In genomic region chr9:114911167-114911821, GRCh38 we compare ENCODE assay signal across 8 cellular contexts. TPM values are rescaled to one million over a fixed set of nuclear protein-coding genes. Genes with fewer than 3 reads are reported as not detected.
DNase-seq lines count a peak whose midpoint lies in the region; ATAC-seq, FAIRE-seq and TF ChIP-seq lines count a peak whose summit lies in the region.

No MANE protein-coding gene starts in this region.

- intact Hi-C loops in sigmoid colon (cut with DNase I) = loop anchor here (5.0 kb wide), 2 partner anchors 174 to 229 kb away; partner anchors contain the start of gene TEX48

- DNase-seq in SIG-M5 treated with dmso at 0.1 percent for 504 hours (lab: John Stamatoyannopoulos, UW; ENCODE audit: unreplicated experiment) = peak; percentile 15
- DNase-seq in SIG-M5 (lab: John Stamatoyannopoulos, UW) = no peak
- peak; percentile 71 for DNase-seq in NCI-H1105 treated with DMSO at 0.1 percent for 48 hours (lab: John Stamatoyannopoulos, UW)
- peak; percentile 50 for DNase-seq in glomerular visceral epithelial cell (ENCODE audit: extremely low spot score)
- no peak for DNase-seq in sigmoid colon
- no peak for DNase-seq in UCSD-AML1 (lab: John Stamatoyannopoulos, UW; ENCODE audit: unreplicated experiment)

- no peak overlapping the region for H3K4me3 ChIP-seq in sigmoid colon

- FAIRE-seq in TTC549 (lab: Jason Lieb, UNC) = peak; percentile 34

- H3K4me1 ChIP-seq in sigmoid colon = peaks cover 0 to 10% (median 0%) of the 10 kb centered on the region in 4 donors

- WGBS in sigmoid colon, 2 donors = 58 to 76% methylated on average over 2 of the region's 2 CpGs

- no peaks in the 10 kb centered on the region for H3K27me3 ChIP-seq in sigmoid colon

- peak; percentile 30 to 58 (median 52) for TF ChIP-seq CTCF in sigmoid colon (IDR thresholded peaks at IDR 0.05)

- no peak for TF ChIP-seq POLR2A in sigmoid colon (IDR thresholded peaks at IDR 0.05)

- no peaks in the 10 kb centered on the region for H3K9me3 ChIP-seq in sigmoid colon

- ATAC-seq in GM21737 (IDR thresholded peaks at IDR 0.05; ENCODE audit: unreplicated experiment) = no peak

- no peaks in the 10 kb centered on the region for H3K36me3 ChIP-seq in sigmoid colon

- no peak for TF ChIP-seq EP300 in sigmoid colon (IDR thresholded peaks at IDR 0.05)

- no peak overlapping the region for H3K27ac ChIP-seq in sigmoid colon

RNA-seq across cellular contexts. Expression of gene TNFSF8, which starts 19.1 kb away (rescaled TPM):
- 1 to 10 TPM; 1.4 to 3.0 (median 1.9) TPM for total RNA-seq in sigmoid colon
- 10 to 100 TPM in 1 of 3 donors, 1 to 10 TPM in 1, under 1 TPM in 1; 0.60 to 11.7 (median 1.4) TPM for polyA plus RNA-seq in sigmoid colon

Comparison
In these comparisons a context has a peak if more than half of its experiments do, and no peak if none do; other contexts are left out.
1. DNase-seq: peak in SIG-M5 treated with dmso at 0.1 percent for 504 hours (single experiment), NCI-H1105 treated with DMSO at 0.1 percent for 48 hours (single experiment) and glomerular visceral epithelial cell (single experiment); none in SIG-M5 (single experiment), sigmoid colon (single experiment) and UCSD-AML1 (single experiment).